13 cellular contexts compared by ENCODE assay signal in the genomic region with DNA sequence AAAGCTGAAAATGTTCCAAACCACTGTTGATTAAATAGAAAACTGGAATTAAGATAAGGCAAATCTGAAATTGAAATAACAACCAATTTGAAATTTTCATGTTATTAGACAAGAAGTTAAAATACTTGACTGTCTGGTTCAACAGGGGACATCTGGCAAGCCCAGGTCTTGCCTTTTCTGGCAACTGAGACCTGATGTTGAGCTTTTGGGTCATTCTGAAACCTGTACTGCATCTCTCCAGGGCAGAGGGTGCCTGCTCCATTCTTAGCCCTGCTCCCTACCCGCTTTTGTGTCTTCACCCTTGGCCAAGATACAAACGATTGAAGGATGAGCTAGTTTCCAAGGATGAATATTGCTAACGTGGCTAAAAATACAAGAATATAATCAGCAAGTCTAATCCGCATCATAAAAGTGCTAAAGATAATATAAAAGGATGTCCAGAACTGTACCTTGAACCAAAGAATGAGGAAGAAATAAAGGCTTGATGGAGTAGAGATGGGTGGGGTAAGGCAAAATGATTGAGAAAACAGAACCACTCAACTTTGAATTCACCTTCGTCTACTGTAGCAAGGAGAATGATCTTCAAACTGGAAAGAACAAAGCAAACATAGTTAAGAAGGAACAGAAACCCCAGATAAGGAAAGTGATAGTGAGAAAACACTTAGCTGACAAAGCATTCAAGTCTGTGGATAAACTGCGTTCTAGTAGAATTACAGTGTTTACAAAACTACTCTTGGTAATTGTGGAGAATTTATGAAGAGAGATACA.
DNase-seq lines count a peak whose midpoint lies in the region; ATAC-seq and TF ChIP-seq lines count a peak whose summit lies in the region.
"Had no signal": no experiment of that assay in that cellular context is flagged by ENCODE, and none has a peak within 500 bp of the region (broad histone marks: within the 10 kb centered on the region; RNA-seq: fewer than 3 reads in every experiment).

No MANE protein-coding gene starts in this region.

- H3K4me3 ChIP-seq in left lung = no peak overlapping the region
- H3K4me3 ChIP-seq: cardiac muscle cell, vagina had no signal

- no peaks in the 10 kb centered on the region for H3K36me3 ChIP-seq in left lung
- H3K36me3 ChIP-seq: cardiac muscle cell, vagina had no signal

- H3K27me3 ChIP-seq in left lung = no peaks in the 10 kb centered on the region
- H3K27me3 ChIP-seq: cardiac muscle cell, foreskin keratinocyte, vagina had no signal

- peak; percentile 82 for ATAC-seq in GM18868 (IDR thresholded peaks at IDR 0.05; ENCODE audit: unreplicated experiment)
- ATAC-seq in GM21717 (IDR thresholded peaks at IDR 0.05; ENCODE audit: unreplicated experiment) = peak; percentile 72
- ATAC-seq in HG03159 (IDR thresholded peaks at IDR 0.05; ENCODE audit: unreplicated experiment) = peak; percentile 74
- ATAC-seq in left lung = peak; percentile 81
- ATAC-seq: foreskin keratinocyte had no signal

- no peaks in the 10 kb centered on the region for H3K4me1 ChIP-seq in left lung
- H3K4me1 ChIP-seq: foreskin keratinocyte, vagina had no signal

- intact Hi-C loops in left lung (cut with DNase I) = no loop called here

- DNase-seq in left lung (no peak), DMS79 (lab: John Stamatoyannopoulos, UW) (no peak), NCI-H526 (lab: John Stamatoyannopoulos, UW) (no peak), COLO668 (lab: John Stamatoyannopoulos, UW; ENCODE audit: unreplicated experiment) (no peak)
- DNase-seq in activated effector memory CD4-positive, alpha-beta T cell treated with anti-CD3 and anti-CD28 coated beads, Interleukin-2, amount 50 U/mL, for 16 hours = no peak
- DNase-seq: activated T-cell treated with anti-CD3 and anti-CD28 coated beads, Interleukin-2, amount 50 U/mL, for 1 hour; foreskin keratinocyte; NCI-H82 had no signal

- H3K9me3 ChIP-seq in left lung = peaks cover 0 to 9% of the 10 kb centered on the region in 2 donors
- H3K9me3 ChIP-seq: vagina had no signal

- no peak overlapping the region for H3K27ac ChIP-seq in left lung
- H3K27ac ChIP-seq: cardiac muscle cell, foreskin keratinocyte, vagina had no signal

- TF ChIP-seq CTCF in left lung (IDR thresholded peaks at IDR 0.05) = no peak
